Comparison of ENCODE assay signal across 1 cellular context in the genomic region with DNA sequence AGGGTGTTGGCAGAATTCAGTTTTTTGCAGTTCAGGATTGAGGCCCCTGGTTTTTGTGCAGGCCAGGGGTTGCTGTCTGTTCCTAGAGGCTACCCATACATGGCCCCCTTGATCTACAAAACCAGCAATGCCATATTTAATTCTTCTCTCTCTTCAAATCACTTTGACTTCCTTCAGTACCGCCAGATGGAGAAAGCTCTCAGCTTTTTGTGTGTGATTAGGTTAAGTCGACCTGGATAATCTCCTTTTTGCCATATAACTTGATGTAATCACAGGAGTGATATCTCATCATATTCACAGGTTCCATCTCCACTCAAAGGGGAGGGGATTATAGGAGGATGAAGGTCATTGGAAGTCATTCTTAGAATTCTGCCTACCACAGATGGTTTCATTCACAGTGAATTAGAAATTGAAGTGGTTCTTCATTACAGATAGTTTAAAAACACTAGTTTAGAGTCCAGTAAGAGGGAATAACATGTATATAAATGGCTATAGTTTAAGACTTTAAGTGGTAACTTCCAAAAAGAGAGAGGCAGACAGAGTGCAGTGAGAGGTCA.
TF ChIP-seq lines count a peak whose summit lies in the region.

No MANE protein-coding gene starts in this region.

TF ChIP-seq in IMR-90, 13 proteins besides CTCF, POLR2A, EP300 and RAD21 (continued from another document):
- TF ChIP-seq SMC3 (IDR thresholded peaks at IDR 0.05; ENCODE audit: low read depth, low read length) (no peak), BHLHE40 (IDR thresholded peaks at IDR 0.05; ENCODE audit: low read depth, low read length) (no peak), MAZ (IDR thresholded peaks at IDR 0.05; ENCODE audit: borderline replicate concordance, low read depth, low read length) (no peak), CHD1 (IDR thresholded peaks at IDR 0.05; ENCODE audit: low read depth, low read length) (no peak)
- TF ChIP-seq, protein P1, sequence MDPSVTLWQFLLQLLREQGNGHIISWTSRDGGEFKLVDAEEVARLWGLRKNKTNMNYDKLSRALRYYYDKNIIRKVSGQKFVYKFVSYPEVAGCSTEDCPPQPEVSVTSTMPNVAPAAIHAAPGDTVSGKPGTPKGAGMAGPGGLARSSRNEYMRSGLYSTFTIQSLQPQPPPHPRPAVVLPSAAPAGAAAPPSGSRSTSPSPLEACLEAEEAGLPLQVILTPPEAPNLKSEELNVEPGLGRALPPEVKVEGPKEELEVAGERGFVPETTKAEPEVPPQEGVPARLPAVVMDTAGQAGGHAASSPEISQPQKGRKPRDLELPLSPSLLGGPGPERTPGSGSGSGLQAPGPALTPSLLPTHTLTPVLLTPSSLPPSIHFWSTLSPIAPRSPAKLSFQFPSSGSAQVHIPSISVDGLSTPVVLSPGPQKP (IDR thresholded peaks at IDR 0.05; ENCODE audit: borderline replicate concordance, low read depth, low read length), result no peak
